ENCODE assay signal across 33 cellular contexts in the genomic region with DNA sequence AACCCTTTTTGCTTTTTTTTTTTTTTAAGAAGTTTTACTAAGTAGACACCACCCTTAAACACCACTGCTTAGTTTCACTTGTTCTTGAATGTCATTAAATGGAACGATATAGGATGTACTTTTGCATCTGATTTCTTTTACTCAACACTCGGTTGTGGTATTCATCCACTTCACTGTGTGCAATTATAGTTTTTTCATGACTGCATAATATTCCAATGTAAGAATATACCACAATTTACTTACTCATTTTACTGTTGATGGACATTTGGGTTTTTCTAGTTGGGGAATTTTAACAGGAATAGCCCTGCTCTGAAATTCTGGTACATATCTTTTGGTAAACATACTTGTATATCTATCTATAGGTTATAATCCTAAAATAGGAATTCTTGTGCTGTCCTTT.
"Had no signal": no experiment of that assay in that cellular context is flagged by ENCODE, and none has a peak within 500 bp of the region (broad histone marks: within the 10 kb centered on the region; RNA-seq: fewer than 3 reads in every experiment).

No MANE protein-coding gene starts in this region.

- FAIRE-seq: astrocyte, bronchial epithelial cell, colon had no signal

- H3K4me3 ChIP-seq: adrenal gland, ascending aorta, body of pancreas, breast epithelium, cardiac muscle cell had no signal

- H3K9me3 ChIP-seq: adrenal gland, ascending aorta, body of pancreas, breast epithelium had no signal

- H3K27ac ChIP-seq: adrenal gland, ascending aorta, body of pancreas, brain microvascular endothelial cell, breast epithelium, cardiac muscle cell had no signal

- H3K36me3 ChIP-seq: adrenal gland, brain microvascular endothelial cell, breast epithelium, cardiac muscle cell had no signal

- DNase-seq: activated effector memory CD4-positive, alpha-beta T cell treated with anti-CD3 and anti-CD28 coated beads, Interleukin-2, amount 50 U/mL, for 16 hours; activated effector memory CD4-positive, alpha-beta T cell treated with Interleukin-2 at 50 U/mL for 16 hours; activated gamma-delta T cell; activated gamma-delta T cell treated with Interleukin-2 at 50 U/mL for 16 hours; activated naive CD4-positive, alpha-beta T cell; activated naive CD4-positive, alpha-beta T cell treated with anti-CD3 and anti-CD28 coated beads for 36 hours; activated naive CD4-positive, alpha-beta T cell treated with anti-CD3 and anti-CD28 coated beads, Interleukin-2, amount 10 ng/mL, durations not matched to agents 7 days and 5 days; activated naive CD4-positive, alpha-beta T cell treated with anti-CD3 and anti-CD28 coated beads, Interleukin-2, amount 50 U/mL, for 16 hours; activated naive CD4-positive, alpha-beta T cell treated with Interleukin-2 at 50 U/mL for 16 hours; activated naive CD8-positive, alpha-beta T cell treated with anti-CD3 and anti-CD28 coated beads for 36 hours; activated naive CD8-positive, alpha-beta T cell treated with anti-CD3 and anti-CD28 coated beads, Interleukin-2, amount 10 ng/mL, durations not matched to agents 7 days and 5 days; activated naive CD8-positive, alpha-beta T cell treated with anti-CD3 and anti-CD28 coated beads, Interleukin-2, amount 50 U/mL, for 24 hours; activated T-cell treated with anti-CD3 and anti-CD28 coated beads, Interleukin-2, amount 50 U/mL, for 4 hours; activated T-cell treated with anti-CD3 and anti-CD28 coated beads, Interleukin-2, amount 50 U/mL, for 48 hours; activated T-cell treated with anti-CD3 and anti-CD28 coated beads, Interleukin-2, amount 50 U/mL, for 72 hours; adrenal gland; amniotic stem cell; amygdala; anterior cingulate cortex; aorta; body of pancreas; brain microvascular endothelial cell; caudate nucleus; central memory CD4-positive, alpha-beta T cell; cerebellar nuclear complex had no signal

- H3K27me3 ChIP-seq: adrenal gland, ascending aorta, body of pancreas, brain microvascular endothelial cell, breast epithelium, cardiac muscle cell had no signal

- H3K4me1 ChIP-seq: adrenal gland, ascending aorta, body of pancreas, breast epithelium had no signal

- ATAC-seq: activated naive CD4-positive, alpha-beta T cell treated with anti-CD3 and anti-CD28 coated beads, Interleukin-2, amount 50 U/mL, for 72 hours; activated naive CD8-positive, alpha-beta T cell treated with anti-CD3 and anti-CD28 coated beads, Interleukin-2, amount 50 U/mL, for 24 hours; activated T-cell treated with anti-CD3 and anti-CD28 coated beads, Interleukin-2, amount 50 U/mL, for 4 hours; activated T-cell treated with anti-CD3 and anti-CD28 coated beads, Interleukin-2, amount 50 U/mL, for 72 hours; activated T-helper 17 cell treated with anti-CD3 and anti-CD28 coated beads, Interleukin-2, amount 50 U/mL, for 72 hours; body of pancreas had no signal
